13 cellular contexts compared by ENCODE assay signal in the genomic region with DNA sequence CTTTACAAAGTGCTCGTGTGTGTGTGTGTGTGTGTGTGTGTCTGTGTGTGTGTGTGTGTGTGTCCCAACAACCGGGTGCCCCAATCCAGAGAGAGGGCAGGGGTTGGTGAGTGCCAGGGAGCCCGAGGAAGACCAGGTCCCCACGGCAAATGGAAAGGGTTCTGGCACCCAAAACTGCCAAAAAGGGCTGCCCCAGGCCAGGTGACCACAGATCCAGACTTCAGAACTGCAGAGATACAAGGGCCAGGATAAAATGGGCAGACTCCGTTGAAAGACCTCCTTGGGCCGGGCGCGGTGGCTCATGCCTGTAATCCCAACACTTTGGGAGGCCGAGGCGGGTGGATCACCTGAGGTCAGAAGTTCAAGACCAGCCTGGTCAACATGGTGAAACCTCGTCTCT. TPM values are rescaled to one million over a fixed set of nuclear protein-coding genes. Genes with fewer than 3 reads are reported as not detected.
"Had no signal": no experiment of that assay in that cellular context is flagged by ENCODE, and none has a peak within 500 bp of the region (broad histone marks: within the 10 kb centered on the region; RNA-seq: fewer than 3 reads in every experiment).

No MANE protein-coding gene starts in this region.

RNA-seq across cellular contexts. Expression of a gene that starts 44.5 kb away (rescaled TPM):
- total RNA-seq: adrenal gland, dermis microvascular lymphatic vessel endothelial cell, epithelial cell of proximal tubule, fibroblast of lung, foreskin keratinocyte, hepatocyte, left cardiac atrium, lower leg skin, mucosa of gallbladder, omental fat pad, prostate gland, right atrium auricular region, skeletal muscle tissue had no signal
- polyA plus RNA-seq: adrenal gland, fibroblast of lung, foreskin keratinocyte, hepatocyte had no signal
